Comparison of ENCODE assay signal across 22 cellular contexts in genomic region chr4:174320501-174321199, GRCh38.
"Had no signal": no experiment of that assay in that cellular context is flagged by ENCODE, and none has a peak within 500 bp of the region (broad histone marks: within the 10 kb centered on the region; RNA-seq: fewer than 3 reads in every experiment).

No MANE protein-coding gene starts in this region.

- H3K4me1 Mint-ChIP-seq: activated B cell treated with CpG ODN at 0.5 μM for 24 hours; activated CD4-positive, alpha-beta T cell treated with anti-CD3 and anti-CD28 coated beads, Interleukin-2, amount 10 ng/mL, durations not matched to agents 24 days and 14 days; activated naive CD4-positive, alpha-beta T cell treated with anti-CD3 and anti-CD28 coated beads, Interleukin-2, amount 10 ng/mL, durations not matched to agents 7 days and 5 days; activated naive CD8-positive, alpha-beta T cell treated with anti-CD3 and anti-CD28 coated beads, Interleukin-2, amount 50 U/mL, for 24 hours; brain; natural killer cell; stimulated activated naive CD8-positive, alpha-beta T cell treated with anti-CD3 and anti-CD28 coated beads, Interleukin-15, amount 100 ng/mL, for 72 hours had no signal

- H3K4me3 Mint-ChIP-seq: activated B cell treated with CpG ODN at 0.5 μM for 24 hours; activated CD4-positive, alpha-beta T cell treated with anti-CD3 and anti-CD28 coated beads, Interleukin-2, amount 10 ng/mL, durations not matched to agents 24 days and 14 days; activated CD8-positive, alpha-beta T cell treated with anti-CD3 and anti-CD28 coated beads, Interleukin-2, amount 10 ng/mL, durations not matched to agents 7 days and 5 days; activated naive CD4-positive, alpha-beta T cell treated with anti-CD3 and anti-CD28 coated beads, Interleukin-2, amount 10 ng/mL, durations not matched to agents 7 days and 5 days; activated naive CD8-positive, alpha-beta T cell treated with anti-CD3 and anti-CD28 coated beads, Interleukin-2, amount 50 U/mL, for 24 hours; activated T-cell treated with anti-CD3 and anti-CD28 coated beads, Interleukin-2, amount 50 U/mL, for 4 hours; brain; natural killer cell; stimulated activated naive CD8-positive, alpha-beta T cell treated with anti-CD3 and anti-CD28 coated beads, Interleukin-15, amount 100 ng/mL, for 72 hours; T-helper 2 cell treated with Interferon-gamma antibody and Interleukin-4, amounts not matched to agents 5 μg/mL and 100 μg/mL, for 36 hours had no signal

- H3K4me2 ChIP-seq: smooth muscle cell had no signal

- H3K9ac ChIP-seq: parathyroid adenoma had no signal

- H2AFZ ChIP-seq: parathyroid adenoma had no signal

- DNase-seq: activated B cell treated with CpG ODN at 0.5 μM for 24 hours; activated CD4-positive, alpha-beta T cell treated with anti-CD3 and anti-CD28 coated beads, Interleukin-2, amount 10 ng/mL, durations not matched to agents 24 days and 14 days; activated CD8-positive, alpha-beta T cell treated with anti-CD3 and anti-CD28 coated beads, Interleukin-2, amount 10 ng/mL, durations not matched to agents 7 days and 5 days; activated effector memory CD4-positive, alpha-beta T cell treated with Interleukin-2 at 50 U/mL for 16 hours; activated naive CD4-positive, alpha-beta T cell treated with anti-CD3 and anti-CD28 coated beads, Interleukin-2, amount 10 ng/mL, durations not matched to agents 7 days and 5 days; activated naive CD8-positive, alpha-beta T cell treated with anti-CD3 and anti-CD28 coated beads, Interleukin-2, amount 50 U/mL, for 24 hours; activated T-cell treated with anti-CD3 and anti-CD28 coated beads, Interleukin-2, amount 50 U/mL, for 4 hours; anterior cingulate cortex; caudate nucleus; esophagus squamous epithelium; left cardiac atrium; natural killer cell; right lobe of liver; stimulated activated CD4-positive, alpha-beta T cell treated with anti-CD3 and anti-CD28 coated beads, Interleukin-4, amount 100 ng/mL, for 1 hour; stimulated activated naive CD8-positive, alpha-beta T cell treated with anti-CD3 and anti-CD28 coated beads, Interleukin-15, amount 100 ng/mL, for 72 hours; upper lobe of left lung had no signal

- H3K4me3 ChIP-seq: esophagus squamous epithelium, right lobe of liver, smooth muscle cell, upper lobe of left lung had no signal

- H3K27ac ChIP-seq: esophagus squamous epithelium, parathyroid adenoma, right lobe of liver had no signal

- H3K4me1 ChIP-seq: esophagus squamous epithelium, parathyroid adenoma, right lobe of liver had no signal

- H3K9me3 ChIP-seq: esophagus squamous epithelium, right lobe of liver, upper lobe of left lung had no signal

- H3K27me3 ChIP-seq: esophagus squamous epithelium, right lobe of liver, upper lobe of left lung had no signal

- H3K36me3 Mint-ChIP-seq: natural killer cell had no signal

- H3K9me3 Mint-ChIP-seq: activated B cell treated with CpG ODN at 0.5 μM for 24 hours; activated CD4-positive, alpha-beta T cell treated with anti-CD3 and anti-CD28 coated beads, Interleukin-2, amount 10 ng/mL, durations not matched to agents 24 days and 14 days; activated naive CD4-positive, alpha-beta T cell treated with anti-CD3 and anti-CD28 coated beads, Interleukin-2, amount 10 ng/mL, durations not matched to agents 7 days and 5 days; activated naive CD8-positive, alpha-beta T cell treated with anti-CD3 and anti-CD28 coated beads, Interleukin-2, amount 50 U/mL, for 24 hours; activated T-cell treated with anti-CD3 and anti-CD28 coated beads, Interleukin-2, amount 50 U/mL, for 4 hours; brain; natural killer cell; stimulated activated naive CD8-positive, alpha-beta T cell treated with anti-CD3 and anti-CD28 coated beads, Interleukin-15, amount 100 ng/mL, for 72 hours; T-helper 2 cell treated with Interferon-gamma antibody and Interleukin-4, amounts not matched to agents 5 μg/mL and 100 μg/mL, for 36 hours had no signal

- H3K79me2 ChIP-seq: parathyroid adenoma had no signal

- FAIRE-seq: colon, endometrium had no signal

- H3K27me3 Mint-ChIP-seq: activated B cell treated with CpG ODN at 0.5 μM for 24 hours; activated CD4-positive, alpha-beta T cell treated with anti-CD3 and anti-CD28 coated beads, Interleukin-2, amount 10 ng/mL, durations not matched to agents 24 days and 14 days; activated naive CD4-positive, alpha-beta T cell treated with anti-CD3 and anti-CD28 coated beads, Interleukin-2, amount 10 ng/mL, durations not matched to agents 7 days and 5 days; activated naive CD8-positive, alpha-beta T cell treated with anti-CD3 and anti-CD28 coated beads, Interleukin-2, amount 50 U/mL, for 24 hours; brain; stimulated activated naive CD8-positive, alpha-beta T cell treated with anti-CD3 and anti-CD28 coated beads, Interleukin-15, amount 100 ng/mL, for 72 hours had no signal

- H3K27ac Mint-ChIP-seq: activated B cell treated with CpG ODN at 0.5 μM for 24 hours; activated CD4-positive, alpha-beta T cell treated with anti-CD3 and anti-CD28 coated beads, Interleukin-2, amount 10 ng/mL, durations not matched to agents 24 days and 14 days; activated CD8-positive, alpha-beta T cell treated with anti-CD3 and anti-CD28 coated beads, Interleukin-2, amount 10 ng/mL, durations not matched to agents 7 days and 5 days; activated naive CD4-positive, alpha-beta T cell treated with anti-CD3 and anti-CD28 coated beads, Interleukin-2, amount 10 ng/mL, durations not matched to agents 7 days and 5 days; activated naive CD8-positive, alpha-beta T cell treated with anti-CD3 and anti-CD28 coated beads, Interleukin-2, amount 50 U/mL, for 24 hours; brain; natural killer cell; stimulated activated naive CD8-positive, alpha-beta T cell treated with anti-CD3 and anti-CD28 coated beads, Interleukin-15, amount 100 ng/mL, for 72 hours; T-helper 2 cell treated with Interferon-gamma antibody and Interleukin-4, amounts not matched to agents 5 μg/mL and 100 μg/mL, for 36 hours had no signal
